In the genomic region with DNA sequence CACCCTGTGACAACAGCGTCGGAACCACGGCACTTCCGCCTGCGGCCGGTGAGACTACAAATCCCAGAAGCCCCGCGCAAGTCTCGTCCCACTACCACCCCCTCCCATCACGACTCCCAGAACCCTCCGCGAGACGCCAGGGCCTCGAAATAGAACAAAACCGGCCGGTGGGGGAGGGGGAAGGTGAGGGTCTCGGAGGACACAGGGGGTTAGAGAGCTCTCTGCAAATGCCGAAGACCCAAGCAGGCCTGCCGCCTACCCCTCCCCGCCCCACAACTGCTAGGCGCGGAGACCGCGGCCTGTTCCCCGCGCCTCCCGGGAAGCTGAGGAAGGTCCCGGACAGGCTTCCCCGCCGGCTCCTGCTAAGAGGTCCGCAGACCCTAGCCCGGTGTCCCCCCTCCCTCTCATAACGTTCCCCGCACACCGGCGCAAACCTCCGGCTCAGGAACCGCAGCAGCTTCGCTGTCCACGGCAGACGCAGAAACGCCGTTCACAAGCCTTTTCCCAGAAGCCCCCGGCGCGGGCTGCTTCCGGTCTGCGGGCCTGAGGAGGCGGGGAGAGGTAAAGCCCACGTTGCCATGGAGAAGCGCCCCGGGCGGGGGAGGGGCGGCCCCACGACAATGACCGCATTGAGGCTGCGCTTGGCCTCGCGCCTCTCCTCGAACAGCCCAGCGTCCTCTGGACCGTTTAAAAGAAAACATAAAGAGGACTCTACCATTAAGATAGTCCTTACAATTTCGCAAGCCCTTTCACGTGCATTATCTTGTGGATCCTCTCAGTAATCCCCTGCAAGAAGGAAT, we compare ENCODE assay signal across 8 cellular contexts. TPM values are rescaled to one million over a fixed set of nuclear protein-coding genes. Genes with fewer than 3 reads are reported as not detected.
DNase-seq lines count a peak whose midpoint lies in the region; ATAC-seq and TF ChIP-seq lines count a peak whose summit lies in the region.

A gene (minus strand): TSS at position 485 of the 800 bp plus-strand sequence. CDS start 3,770 bp downstream, outside the sequence.

- peak; percentile 27 for TF ChIP-seq EP300 in transverse colon (IDR thresholded peaks at IDR 0.05; ENCODE audit: low read depth)

- H3K9ac ChIP-seq in adipocyte (ENCODE audit: low read length) (peak within 1 kb of the TSS; percentile 98), trophoblast cell (ENCODE audit: low read length) (peak within 1 kb of the TSS; percentile 99)

- peaks cover 6% of the 10 kb centered on the region for H3K79me1 ChIP-seq in trophoblast cell (ENCODE audit: low read length)

- peak; percentile 94 for DNase-seq in NCI-H1436 (lab: John Stamatoyannopoulos, UW)
- DNase-seq in T follicular helper cell (ENCODE audit: low read depth): peak; percentile 86
- peak; percentile 99 for DNase-seq in adipocyte (ENCODE audit: low read depth)
- DNase-seq in cardiac muscle cell (ENCODE audit: low read depth in 1 of 2, low spot score in 1 of 2): peak; percentile 97 to 98
- peak; percentile 97 to 99 for DNase-seq in trophoblast cell
- peak; percentile 97 for DNase-seq in transverse colon

- H3K4me2 ChIP-seq in trophoblast cell (ENCODE audit: low read length): peak within 1 kb of the TSS; percentile 57

- peak within 1 kb of the TSS; percentile 100 for H4K12ac ChIP-seq in trophoblast cell (ENCODE audit: low read depth, low read length)

- H2AFZ ChIP-seq in trophoblast cell (ENCODE audit: insufficient read depth, low read length, poor library complexity): peak within 1 kb of the TSS; percentile 89

- H3K27ac ChIP-seq in cardiac muscle cell (peak within 1 kb of the TSS; percentile 100), trophoblast cell (ENCODE audit: low read depth, low read length) (peak within 1 kb of the TSS; percentile 91), transverse colon (peak within 1 kb of the TSS; percentile 96 to 99 (median 98))

- H3K9me3 ChIP-seq in adipocyte (ENCODE audit: control insufficient read depth, low read length) (no peaks in the 10 kb centered on the region), cardiac muscle cell (ENCODE audit: low read depth) (no peaks in the 10 kb centered on the region), trophoblast cell (ENCODE audit: insufficient read depth, low read depth, low read length) (no peaks in the 10 kb centered on the region), transverse colon (no peaks in the 10 kb centered on the region)

- H3K27me3 ChIP-seq in adipocyte (replicated peaks; ENCODE audit: control insufficient read depth, insufficient read depth, low read length) (no peaks in the 10 kb centered on the region), cardiac muscle cell (no peaks in the 10 kb centered on the region), trophoblast cell (ENCODE audit: insufficient read depth, low read length) (no peaks in the 10 kb centered on the region), transverse colon (no peaks in the 10 kb centered on the region)

- H3K79me2 ChIP-seq in trophoblast cell (ENCODE audit: control insufficient read depth, insufficient read depth, low read length, poor library complexity): peaks cover 13% of the 10 kb centered on the region

- H2BK5ac ChIP-seq in trophoblast cell (ENCODE audit: low read depth, low read length, poor library complexity): peak within 1 kb of the TSS; percentile 97

- peak; percentile 96 for ATAC-seq in HG02798 (IDR thresholded peaks at IDR 0.05; ENCODE audit: poor library complexity, unreplicated experiment)

- H4K8ac ChIP-seq in trophoblast cell (ENCODE audit: low read depth, low read length): peak within 1 kb of the TSS; percentile 99

- in situ Hi-C loops in transverse colon (cut with MboI; ENCODE audit: low pct_ligation_motif_present in 1 of 4, low pct_unique_long_range_greater_than_20kb in 1 of 4, low sequenced_read_pairs in 3 of 4): loop anchor here in 3 of 4 donors (5.0 to 25.0 kb wide), 3 partner anchors 102 to 332 kb away; a partner anchor contains a TSS

- H2AK5ac ChIP-seq in trophoblast cell (ENCODE audit: low read length): peak within 1 kb of the TSS; percentile 87

- H2BK120ac ChIP-seq in trophoblast cell (ENCODE audit: insufficient read depth, low read length, poor library complexity): peak within 1 kb of the TSS; percentile 96

- peak within 1 kb of the TSS; percentile 48 for H2BK12ac ChIP-seq in trophoblast cell (ENCODE audit: low read length)

- H3K4me3 ChIP-seq in GM12875 (ENCODE audit: low read depth, low read length) (peak within 1 kb of the TSS; percentile 96), adipocyte (ENCODE audit: low read length) (peak within 1 kb of the TSS; percentile 94), cardiac muscle cell (peak within 1 kb of the TSS; percentile 96), trophoblast cell (ENCODE audit: low read depth, low read length) (peak within 1 kb of the TSS; percentile 97), transverse colon (peak within 1 kb of the TSS; percentile 76 to 94 (median 85))

- H3K36me3 ChIP-seq in adipocyte (ENCODE audit: control insufficient read depth, insufficient read depth, low read length, severe bottlenecking) (peaks cover 16% of the 10 kb centered on the region), cardiac muscle cell (peaks cover 14% of the 10 kb centered on the region), trophoblast cell (ENCODE audit: control insufficient read depth in 1 of 2, insufficient read depth in 2 of 2, low read length in 2 of 2) (peaks cover 7 to 11% of the 10 kb centered on the region in 2 experiments), transverse colon (peaks cover 0 to 16% (median 6%) of the 10 kb centered on the region in 4 donors)

- no CpG with 5 or more reads among the region's 64 CpGs for WGBS in trophoblast cell (ENCODE audit: extremely low coverage, insufficient coverage, insufficient read length)
- 0% methylated on average over 4 to 61 of the region's 64 CpGs for WGBS in transverse colon (ENCODE audit: low coverage in 1 of 2), 2 donors

- TF ChIP-seq POLR2A in transverse colon (IDR thresholded peaks at IDR 0.05): peak; percentile 83

- H3K18ac ChIP-seq in trophoblast cell (ENCODE audit: low read length): peak within 1 kb of the TSS; percentile 99

- H3K23ac ChIP-seq in trophoblast cell (ENCODE audit: low read length): no peak within 1 kb of the TSS

- intact Hi-C loops in transverse colon (cut with DNase I; ENCODE audit: low total_unique reads): no loop called here

- peak within 1 kb of the TSS; percentile 99 for H3K4ac ChIP-seq in trophoblast cell (ENCODE audit: low read depth, low read length)

- no peak for TF ChIP-seq CTCF in GM12875 (IDR thresholded peaks at IDR 0.05; ENCODE audit: borderline replicate concordance, insufficient read depth, low read depth, low read length)
- TF ChIP-seq CTCF in cardiac muscle cell (IDR thresholded peaks at IDR 0.05; ENCODE audit: low read depth, low read length): no peak
- TF ChIP-seq CTCF in transverse colon (IDR thresholded peaks at IDR 0.05): no peak

- peak within 1 kb of the TSS; percentile 98 for H3K14ac ChIP-seq in trophoblast cell (ENCODE audit: low read length)

- H4K91ac ChIP-seq in trophoblast cell (ENCODE audit: low read depth, low read length): peak within 1 kb of the TSS; percentile 100

- peaks cover 23% of the 10 kb centered on the region for H3K4me1 ChIP-seq in adipocyte (ENCODE audit: control insufficient read depth, insufficient read depth, low read length)
- peaks cover 22% of the 10 kb centered on the region for H3K4me1 ChIP-seq in cardiac muscle cell (ENCODE audit: low read depth)
- H3K4me1 ChIP-seq in trophoblast cell (ENCODE audit: control insufficient read depth in 1 of 2, insufficient read depth in 2 of 2, low read length in 2 of 2): peaks cover 2% of the 10 kb centered on the region in 2 experiments
- H3K4me1 ChIP-seq in transverse colon: peaks cover 3 to 44% (median 21%) of the 10 kb centered on the region in 4 donors

RNA-seq across cellular contexts. Expression of the gene that starts here (rescaled TPM):
- 30.7 and 38.5 TPM in 2 replicates for total RNA-seq in cardiac muscle cell
- 41.1 and 55.4 TPM in 2 replicates for polyA plus RNA-seq in cardiac muscle cell
- polyA plus RNA-seq in trophoblast cell (2013): 21.7 and 21.9 TPM in 2 replicates
- 10 to 100 TPM; 12.7 to 34.5 (median 29.1) TPM for total RNA-seq in transverse colon

Comparison
In these comparisons a context has a peak if more than half of its experiments do, and no peak if none do; other contexts are left out.
1. Peak in every context shown above with its lines: DNase-seq, ATAC-seq, H3K4me3 ChIP-seq and H3K27ac ChIP-seq.